Comparison of ENCODE assay signal across 14 cellular contexts in the genomic region with DNA sequence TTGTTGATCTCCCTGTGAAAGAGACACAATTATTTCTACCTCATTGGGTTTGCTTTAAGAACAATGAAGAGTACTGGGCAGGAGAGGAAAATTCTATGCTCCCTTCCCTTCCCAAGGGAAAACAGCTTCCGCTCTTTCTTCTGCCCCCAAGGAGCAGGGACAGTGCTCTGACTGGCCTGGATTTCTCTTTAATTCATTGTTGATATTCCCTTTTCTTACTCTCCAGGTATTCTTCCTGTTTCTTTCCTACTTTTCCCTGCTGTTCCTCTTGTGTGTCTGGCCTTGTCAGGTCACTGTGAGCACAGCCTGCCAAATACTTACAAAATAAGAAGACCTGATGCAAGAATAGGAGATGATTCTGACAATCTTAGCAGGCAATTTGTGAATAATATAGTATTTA. TPM values are rescaled to one million over a fixed set of nuclear protein-coding genes. Genes with fewer than 3 reads are reported as not detected.
DNase-seq lines count a peak whose midpoint lies in the region; ATAC-seq, FAIRE-seq and TF ChIP-seq lines count a peak whose summit lies in the region.
"Had no signal": no experiment of that assay in that cellular context is flagged by ENCODE, and none has a peak within 500 bp of the region (broad histone marks: within the 10 kb centered on the region; RNA-seq: fewer than 3 reads in every experiment).

No MANE protein-coding gene starts in this region.

- H3K23ac ChIP-seq in mesendoderm (ENCODE audit: low read length), result no peak overlapping the region

- DNase-seq in GM19239 (ENCODE audit: insufficient read length, low spot score) (no peak), mesendoderm (peak; percentile 47), tibial artery (no peak)
- no peak for DNase-seq in activated naive CD8-positive, alpha-beta T cell treated with anti-CD3 and anti-CD28 coated beads for 36 hours
- no peak for DNase-seq in activated CD4-positive, alpha-beta T cell treated with anti-CD3 and anti-CD28 coated beads for 48 hours
- DNase-seq: BE2C; stimulated activated CD4-positive, alpha-beta T cell treated with anti-CD3 and anti-CD28 coated beads, Interleukin-1b, Interleukin-23, amount 100 ng/mL, for 48 hours had no signal

- no CpG with 5 or more reads among the region's 1 CpG for WGBS in mesendoderm (ENCODE audit: extremely low coverage, insufficient coverage, low lambda C conversion rate)

- H3K4me2 ChIP-seq in BLaER1 (peak overlapping the region; percentile 85), mesendoderm (ENCODE audit: low read length) (no peak overlapping the region)

- H4K8ac ChIP-seq in mesendoderm (ENCODE audit: low read depth, low read length), result no peak overlapping the region

- no peaks in the 10 kb centered on the region for H3K36me3 Mint-ChIP-seq in activated naive CD8-positive, alpha-beta T cell treated with anti-CD3 and anti-CD28 coated beads for 36 hours

- H3K36me3 ChIP-seq in BLaER1, result no peaks in the 10 kb centered on the region
- H3K36me3 ChIP-seq in mesendoderm (ENCODE audit: control insufficient read depth, insufficient read depth, low read length), result no peaks in the 10 kb centered on the region
- H3K36me3 ChIP-seq in tibial artery, result no peaks in the 10 kb centered on the region
- H3K36me3 ChIP-seq: BE2C, gastroesophageal sphincter, vagina had no signal

- H3K27me3 ChIP-seq in BLaER1 (no peaks in the 10 kb centered on the region), mesendoderm (ENCODE audit: insufficient read depth, low read length, poor library complexity) (no peaks in the 10 kb centered on the region), tibial artery (no peaks in the 10 kb centered on the region)
- H3K27me3 ChIP-seq: BE2C, vagina had no signal

- H3K9me3 Mint-ChIP-seq in activated naive CD8-positive, alpha-beta T cell treated with anti-CD3 and anti-CD28 coated beads for 36 hours, result no peaks in the 10 kb centered on the region
- H3K9me3 Mint-ChIP-seq: activated T-helper 1 cell treated with anti-CD3 and anti-CD28 coated beads, Interleukin-12 subunit alpha, Interleukin-12 subunit beta, Interleukin-2, Interleukin-4 antibody, amounts not matched to agents 30 ng/mL and 10 ng/mL and 1 ng/mL, durations not matched to agents 14 hours and 24 hours and 36 hours had no signal

- FAIRE-seq in GM19239 (lab: Jason Lieb, UNC), result peak; percentile 81

- no peaks in the 10 kb centered on the region for H3K79me2 ChIP-seq in mesendoderm (ENCODE audit: control insufficient read depth, insufficient read depth, low read length)

- H3K56ac ChIP-seq in mesendoderm (ENCODE audit: low read length), result no peak overlapping the region

- H3K9ac ChIP-seq in BLaER1 (no peak overlapping the region), mesendoderm (ENCODE audit: low read length) (no peak overlapping the region)

- H3K27me3 Mint-ChIP-seq in activated naive CD8-positive, alpha-beta T cell treated with anti-CD3 and anti-CD28 coated beads for 36 hours, result peaks cover 30% of the 10 kb centered on the region

- H3K4me3 ChIP-seq in BLaER1 (peak overlapping the region; percentile 38; the same call in 1 of the 2 replicates), mesendoderm (ENCODE audit: low read length) (no peak overlapping the region), tibial artery (no peak overlapping the region)
- H3K4me3 ChIP-seq: gastroesophageal sphincter, SK-N-MC, vagina had no signal

- ATAC-seq in HG03039 (IDR thresholded peaks at IDR 0.05; ENCODE audit: unreplicated experiment) (no peak), GM21515 (IDR thresholded peaks at IDR 0.05; ENCODE audit: unreplicated experiment) (no peak)
- ATAC-seq: gastroesophageal sphincter had no signal

- no peak overlapping the region for H2BK15ac ChIP-seq in mesendoderm (replicated peaks; ENCODE audit: low read depth)

- H2BK5ac ChIP-seq in mesendoderm (ENCODE audit: low read length), result no peak overlapping the region

- H3K79me1 ChIP-seq in mesendoderm (ENCODE audit: low read length), result no peaks in the 10 kb centered on the region

- intact Hi-C loops in tibial artery (cut with DNase I; ENCODE audit: low total_unique reads), result loop anchor here (5.0 kb wide), 1 partner anchor 1578 kb away; no protein-coding TSS in a partner anchor

- peak overlapping the region; percentile 67 for H3K27ac ChIP-seq in BLaER1
- no peak overlapping the region for H3K27ac ChIP-seq in mesendoderm (ENCODE audit: low read depth, low read length)
- H3K27ac ChIP-seq in tibial artery, result no peak overlapping the region
- H3K27ac ChIP-seq: gastroesophageal sphincter, SK-N-MC, vagina had no signal

- no peak overlapping the region for H3K18ac ChIP-seq in mesendoderm (ENCODE audit: low read length)

- no peak overlapping the region for H2AK5ac ChIP-seq in mesendoderm (ENCODE audit: low read length)

- no peaks in the 10 kb centered on the region for H3K9me3 ChIP-seq in BLaER1
- no peaks in the 10 kb centered on the region for H3K9me3 ChIP-seq in tibial artery
- H3K9me3 ChIP-seq: BE2C, gastroesophageal sphincter, vagina had no signal

- H4K5ac ChIP-seq in mesendoderm (ENCODE audit: low read length), result no peak overlapping the region

- H4K20me1 ChIP-seq in BLaER1, result no peaks in the 10 kb centered on the region

- peak overlapping the region; percentile 12 for H3K4ac ChIP-seq in mesendoderm (ENCODE audit: low read depth, low read length)

- peaks cover 36% of the 10 kb centered on the region for H3K4me1 Mint-ChIP-seq in activated naive CD8-positive, alpha-beta T cell treated with anti-CD3 and anti-CD28 coated beads for 36 hours

- H3K27ac Mint-ChIP-seq in activated naive CD8-positive, alpha-beta T cell treated with anti-CD3 and anti-CD28 coated beads for 36 hours, result peak overlapping the region; percentile 17
- H3K27ac Mint-ChIP-seq: activated T-helper 1 cell treated with anti-CD3 and anti-CD28 coated beads, Interleukin-12 subunit alpha, Interleukin-12 subunit beta, Interleukin-2, Interleukin-4 antibody, amounts not matched to agents 30 ng/mL and 10 ng/mL and 1 ng/mL, durations not matched to agents 14 hours and 24 hours and 36 hours had no signal

- H3K4me3 Mint-ChIP-seq in activated naive CD8-positive, alpha-beta T cell treated with anti-CD3 and anti-CD28 coated beads for 36 hours, result no peak overlapping the region
- H3K4me3 Mint-ChIP-seq: activated T-helper 1 cell treated with anti-CD3 and anti-CD28 coated beads, Interleukin-12 subunit alpha, Interleukin-12 subunit beta, Interleukin-2, Interleukin-4 antibody, amounts not matched to agents 30 ng/mL and 10 ng/mL and 1 ng/mL, durations not matched to agents 14 hours and 24 hours and 36 hours had no signal

- TF ChIP-seq CTCF in tibial artery (IDR thresholded peaks at IDR 0.05), result no peak

- no peak overlapping the region for H2BK120ac ChIP-seq in mesendoderm (ENCODE audit: low read depth, low read length)

- peaks cover 88% of the 10 kb centered on the region for H3K4me1 ChIP-seq in BLaER1
- no peaks in the 10 kb centered on the region for H3K4me1 ChIP-seq in mesendoderm (ENCODE audit: control insufficient read depth, low read depth, low read length)
- H3K4me1 ChIP-seq in tibial artery, result peaks cover 0 to 46% (median 5%) of the 10 kb centered on the region in 4 donors

RNA-seq across cellular contexts. Expression of gene SPAG16, which starts 49.6 kb away (rescaled TPM):
- total RNA-seq in activated naive CD8-positive, alpha-beta T cell treated with anti-CD3 and anti-CD28 coated beads for 36 hours, result 10 to 100 TPM in 1 of 2 experiments, 1 to 10 TPM in 1; 9.9 to 11.6 TPM
- 12.6 TPM for polyA plus RNA-seq in mesendoderm (2013, experiment 1 of 2)
- 12.3 TPM for polyA plus RNA-seq in mesendoderm (2013, experiment 2 of 2)
